Comparison of ENCODE assay signal across 8 cellular contexts in genomic region chr6:15663057-15663638, GRCh38. TPM values are rescaled to one million over a fixed set of nuclear protein-coding genes. Genes with fewer than 3 reads are reported as not detected.
DNase-seq lines count a peak whose midpoint lies in the region; ATAC-seq lines count a peak whose summit lies in the region.

No MANE protein-coding gene starts in this region.

- no peaks in the 10 kb centered on the region for H3K9me3 ChIP-seq in subcutaneous abdominal adipose tissue (ENCODE audit: control insufficient read depth in 5 of 5, low read length in 5 of 5)

- in situ Hi-C loops in ACHN (cut with HindIII; ENCODE audit: low pct_ligation_motif_present, low pct_unique_long_range_greater_than_20kb, low sequenced_read_pairs): no loop called here
- in situ Hi-C loops in G401 (cut with HindIII; ENCODE audit: low sequenced_read_pairs): no loop called here

- H3K9ac ChIP-seq in subcutaneous abdominal adipose tissue (ENCODE audit: low read length in 5 of 5): no peak overlapping the region

- peak overlapping the region; percentile 65 for H3K27ac ChIP-seq in subcutaneous abdominal adipose tissue (ENCODE audit: low read depth, low read length)

- ATAC-seq in GM21526 (IDR thresholded peaks at IDR 0.05; ENCODE audit: low FRiP score, unreplicated experiment): no peak

- H3K4me3 ChIP-seq in subcutaneous abdominal adipose tissue (ENCODE audit: low read depth in 1 of 5, low read length in 5 of 5): peak overlapping the region; percentile 56 to 96 (median 83)

- peak; percentile 67 for DNase-seq in ACHN
- DNase-seq in G401 (ENCODE audit: low spot score): peak; percentile 74
- DNase-seq in NCI-H1694 (lab: John Stamatoyannopoulos, UW): peak; percentile 40
- DNase-seq in astrocyte of the hippocampus (ENCODE audit: low read depth, low spot score): peak; percentile 90
- DNase-seq in kidney glomerular epithelial cell (lab: John Stamatoyannopoulos, UW): peak; percentile 27
- no peak for DNase-seq in activated CD8-positive, alpha-beta memory T cell treated with anti-CD3 and anti-CD28 coated beads for 24 hours

- H3K27me3 ChIP-seq in subcutaneous abdominal adipose tissue (ENCODE audit: control insufficient read depth in 5 of 5, insufficient read depth in 4 of 5, low read length in 5 of 5): no peaks in the 10 kb centered on the region

- H3K4me1 ChIP-seq in subcutaneous abdominal adipose tissue (ENCODE audit: control insufficient read depth in 5 of 5, insufficient read depth in 5 of 5, low read length in 5 of 5): peaks cover 3 to 16% (median 13%) of the 10 kb centered on the region in 5 donors

- no peaks in the 10 kb centered on the region for H3K36me3 ChIP-seq in subcutaneous abdominal adipose tissue (ENCODE audit: control insufficient read depth in 5 of 5, insufficient read depth in 5 of 5, low read length in 5 of 5)

RNA-seq across cellular contexts. Expression of gene DTNBP1, which starts 0.3 kb away (rescaled TPM):
- 5.4 TPM in 2 replicates for total RNA-seq in G401 (2014; rRNA removed; shearing (Covaris generic))
